24 cellular contexts compared by ENCODE assay signal in genomic region chr5:126536874-126537273, GRCh38. TPM values are rescaled to one million over a fixed set of nuclear protein-coding genes. Genes with fewer than 3 reads are reported as not detected.
DNase-seq lines count a peak whose midpoint lies in the region; ATAC-seq and TF ChIP-seq lines count a peak whose summit lies in the region.
"Had no signal": no experiment of that assay in that cellular context is flagged by ENCODE, and none has a peak within 500 bp of the region (broad histone marks: within the 10 kb centered on the region; RNA-seq: fewer than 3 reads in every experiment).

No MANE protein-coding gene starts in this region.

- no peak for TF ChIP-seq EP300 in SK-N-SH (IDR thresholded peaks at IDR 0.05; ENCODE audit: borderline replicate concordance in 1 of 2, low read depth in 1 of 2, low read length in 1 of 2)

- H3K9ac ChIP-seq in SK-N-SH: no peak overlapping the region

- peaks cover 12% of the 10 kb centered on the region for H3K36me3 Mint-ChIP-seq in nephron progenitor cell (ENCODE audit: low read depth)
- no peaks in the 10 kb centered on the region for H3K36me3 Mint-ChIP-seq in activated T-helper 1 cell treated with anti-CD3 and anti-CD28 coated beads, Interleukin-12 subunit alpha, Interleukin-12 subunit beta, Interleukin-2, Interleukin-4 antibody, amounts not matched to agents 30 ng/mL and 10 ng/mL and 1 ng/mL, durations not matched to agents 14 hours and 24 hours and 36 hours (ENCODE audit: low read depth)
- H3K36me3 Mint-ChIP-seq: activated naive CD8-positive, alpha-beta T cell; natural killer cell treated with Interleukin-12 subunit alpha and Interleukin-12 subunit beta and Interleukin-15 and Interleukin-18, amount 100 ng/mL, for 72 hours; stimulated activated memory B cell treated with anti-CD40 and anti-IgM and Interleukin-4, amounts not matched to agents 10 μg/mL and 1 μg/mL and 100 μg/mL, for 72 hours had no signal

- H3K79me2 ChIP-seq in SK-N-SH (ENCODE audit: insufficient read depth): no peaks in the 10 kb centered on the region

- POLR2A ChIA-PET in SK-N-SH (lab: Yijun Ruan, JAX): no interaction called here

- TF ChIP-seq RAD21 in SK-N-SH (IDR thresholded peaks at IDR 0.05; ENCODE audit: low read length): no peak

- TF ChIP-seq POLR2A in vagina (IDR thresholded peaks at IDR 0.05): no peak

- H3K36me3 ChIP-seq in SK-N-SH (replicated peaks in 1 of 2; ENCODE audit: control insufficient read depth in 1 of 2, insufficient read depth in 2 of 2, low read length in 1 of 2) (no peaks in the 10 kb centered on the region), upper lobe of right lung (no peaks in the 10 kb centered on the region), vagina (no peaks in the 10 kb centered on the region)
- H3K36me3 ChIP-seq: heart right ventricle, suprapubic skin had no signal

- no peak overlapping the region for H3K27ac ChIP-seq in SK-N-SH (ENCODE audit: low read depth in 2 of 2, low read length in 1 of 2)
- H3K27ac ChIP-seq in upper lobe of right lung: no peak overlapping the region
- H3K27ac ChIP-seq in vagina: no peak overlapping the region
- H3K27ac ChIP-seq: 22Rv1, coronary artery, heart right ventricle, suprapubic skin had no signal

- DNase-seq in SK-N-SH (no peak), choroid plexus epithelial cell (ENCODE audit: low read depth) (peak; percentile 50), nephron progenitor cell (no peak), upper lobe of right lung (no peak), vagina (ENCODE audit: extremely low spot score in 2 of 2) (no peak)
- DNase-seq in activated T-helper 1 cell treated with anti-CD3 and anti-CD28 coated beads, Interleukin-12 subunit alpha, Interleukin-12 subunit beta, Interleukin-2, Interleukin-4 antibody, amounts not matched to agents 30 ng/mL and 10 ng/mL and 1 ng/mL, durations not matched to agents 14 hours and 24 hours and 36 hours (ENCODE audit: low spot score): no peak
- DNase-seq: activated CD4-positive, alpha-beta T cell treated with anti-CD3 and anti-CD28 coated beads, Interleukin-2, amount 10 ng/mL, durations not matched to agents 24 days and 14 days; AML-193; DMS79 treated with DMSO at 0.1 percent for 48 hours; heart right ventricle; Kasumi-1; NCI-H1105; NCI-H2081; NCI-H345; SHP77 treated with DMSO at 0.1 percent for 48 hours had no signal

- H3K9me3 ChIP-seq in SK-N-SH (no peaks in the 10 kb centered on the region), upper lobe of right lung (no peaks in the 10 kb centered on the region), vagina (no peaks in the 10 kb centered on the region)
- H3K9me3 ChIP-seq: heart right ventricle, suprapubic skin had no signal

- H3K4me1 ChIP-seq in SK-N-SH (ENCODE audit: control insufficient read depth in 1 of 2, insufficient read depth in 2 of 2, low read depth in 1 of 2, low read length in 1 of 2): peaks cover 0 to 1% of the 10 kb centered on the region in 2 experiments; a peak in 1 of 4 replicates
- H3K4me1 ChIP-seq in upper lobe of right lung: peaks cover 4% of the 10 kb centered on the region
- H3K4me1 ChIP-seq in vagina: peaks cover 8% of the 10 kb centered on the region

- ATAC-seq in SK-N-SH treated with all-trans-retinoic acid at 6 μM for 48 hours (no peak), upper lobe of right lung (no peak), HG03460 (IDR thresholded peaks at IDR 0.05; ENCODE audit: unreplicated experiment) (no peak)
- ATAC-seq: natural killer cell treated with Interleukin-12 subunit alpha and Interleukin-12 subunit beta and Interleukin-15 and Interleukin-18, amount 100 ng/mL, for 72 hours; stimulated activated memory B cell treated with anti-CD40 and anti-IgM and Interleukin-4, amounts not matched to agents 10 μg/mL and 1 μg/mL and 100 μg/mL, for 72 hours had no signal

- no peaks in the 10 kb centered on the region for H3K9me2 ChIP-seq in SK-N-SH

- H3K27me3 ChIP-seq in SK-N-SH (ENCODE audit: insufficient read depth) (no peaks in the 10 kb centered on the region), upper lobe of right lung (no peaks in the 10 kb centered on the region), vagina (no peaks in the 10 kb centered on the region)
- H3K27me3 ChIP-seq: heart right ventricle, suprapubic skin had no signal

- H3K4me3 Mint-ChIP-seq in nephron progenitor cell: no peak overlapping the region
- H3K4me3 Mint-ChIP-seq in activated T-helper 1 cell treated with anti-CD3 and anti-CD28 coated beads, Interleukin-12 subunit alpha, Interleukin-12 subunit beta, Interleukin-2, Interleukin-4 antibody, amounts not matched to agents 30 ng/mL and 10 ng/mL and 1 ng/mL, durations not matched to agents 14 hours and 24 hours and 36 hours: no peak overlapping the region
- H3K4me3 Mint-ChIP-seq: activated CD4-positive, alpha-beta T cell treated with anti-CD3 and anti-CD28 coated beads, Interleukin-2, amount 10 ng/mL, durations not matched to agents 24 days and 14 days; activated naive CD8-positive, alpha-beta T cell; natural killer cell treated with Interleukin-12 subunit alpha and Interleukin-12 subunit beta and Interleukin-15 and Interleukin-18, amount 100 ng/mL, for 72 hours; stimulated activated memory B cell treated with anti-CD40 and anti-IgM and Interleukin-4, amounts not matched to agents 10 μg/mL and 1 μg/mL and 100 μg/mL, for 72 hours; T-helper 1 cell treated with Interleukin-12 subunit alpha and Interleukin-12 subunit beta and Interleukin-4 antibody, amounts not matched to agents 30 μg/mL and 1 μg/mL, for 36 hours had no signal

- 84% methylated on average over 3 of the region's 3 CpGs for WGBS in SK-N-SH (ENCODE audit: low lambda C conversion rate)

- peak overlapping the region; percentile 42; the same call in 1 of the 2 replicates for H2AFZ ChIP-seq in SK-N-SH (ENCODE audit: low read depth)

- H3K4me3 ChIP-seq in SK-N-SH (ENCODE audit: low read depth in 2 of 2, low read length in 1 of 2) (no peak overlapping the region), choroid plexus epithelial cell (ENCODE audit: low read depth, low read length) (no peak overlapping the region), upper lobe of right lung (no peak overlapping the region), vagina (no peak overlapping the region)
- H3K4me3 ChIP-seq: coronary artery, heart right ventricle, suprapubic skin had no signal

- TF ChIP-seq CTCF in SK-N-SH (IDR thresholded peaks at IDR 0.05) (peak; percentile 17; the same call in 1 of the 2 replicates), choroid plexus epithelial cell (conservative IDR thresholded peaks at IDR 0.05; ENCODE audit: low read depth, low read length) (peak; percentile 47), nephron progenitor cell (IDR thresholded peaks at IDR 0.05) (no peak), upper lobe of right lung (IDR thresholded peaks at IDR 0.05) (peak; percentile 22), vagina (IDR thresholded peaks at IDR 0.05) (no peak)

- H3K27ac Mint-ChIP-seq in nephron progenitor cell: peak overlapping the region; percentile 71
- no peak overlapping the region for H3K27ac Mint-ChIP-seq in activated T-helper 1 cell treated with anti-CD3 and anti-CD28 coated beads, Interleukin-12 subunit alpha, Interleukin-12 subunit beta, Interleukin-2, Interleukin-4 antibody, amounts not matched to agents 30 ng/mL and 10 ng/mL and 1 ng/mL, durations not matched to agents 14 hours and 24 hours and 36 hours
- H3K27ac Mint-ChIP-seq: activated CD4-positive, alpha-beta T cell treated with anti-CD3 and anti-CD28 coated beads, Interleukin-2, amount 10 ng/mL, durations not matched to agents 24 days and 14 days; activated naive CD8-positive, alpha-beta T cell; natural killer cell treated with Interleukin-12 subunit alpha and Interleukin-12 subunit beta and Interleukin-15 and Interleukin-18, amount 100 ng/mL, for 72 hours; stimulated activated memory B cell treated with anti-CD40 and anti-IgM and Interleukin-4, amounts not matched to agents 10 μg/mL and 1 μg/mL and 100 μg/mL, for 72 hours; T-helper 1 cell treated with Interleukin-12 subunit alpha and Interleukin-12 subunit beta and Interleukin-4 antibody, amounts not matched to agents 30 μg/mL and 1 μg/mL, for 36 hours had no signal

- H4K20me1 ChIP-seq in SK-N-SH (ENCODE audit: insufficient read depth): no peaks in the 10 kb centered on the region

- H3F3A ChIP-seq in SK-N-SH (replicated peaks; ENCODE audit: insufficient read depth): no peaks in the 10 kb centered on the region

- no peak overlapping the region for H3K4me2 ChIP-seq in SK-N-SH

- CTCF ChIA-PET in SK-N-SH (lab: Yijun Ruan, JAX): interaction anchor here (1.1 kb wide), 1 partner anchor 181 kb away, joined by 3 read pairs; no protein-coding TSS in a partner anchor

- H3K9me3 Mint-ChIP-seq in nephron progenitor cell: peaks cover 9% of the 10 kb centered on the region
- no peaks in the 10 kb centered on the region for H3K9me3 Mint-ChIP-seq in activated T-helper 1 cell treated with anti-CD3 and anti-CD28 coated beads, Interleukin-12 subunit alpha, Interleukin-12 subunit beta, Interleukin-2, Interleukin-4 antibody, amounts not matched to agents 30 ng/mL and 10 ng/mL and 1 ng/mL, durations not matched to agents 14 hours and 24 hours and 36 hours
- H3K9me3 Mint-ChIP-seq: activated CD4-positive, alpha-beta T cell treated with anti-CD3 and anti-CD28 coated beads, Interleukin-2, amount 10 ng/mL, durations not matched to agents 24 days and 14 days; natural killer cell treated with Interleukin-12 subunit alpha and Interleukin-12 subunit beta and Interleukin-15 and Interleukin-18, amount 100 ng/mL, for 72 hours; stimulated activated memory B cell treated with anti-CD40 and anti-IgM and Interleukin-4, amounts not matched to agents 10 μg/mL and 1 μg/mL and 100 μg/mL, for 72 hours; T-helper 1 cell treated with Interleukin-12 subunit alpha and Interleukin-12 subunit beta and Interleukin-4 antibody, amounts not matched to agents 30 μg/mL and 1 μg/mL, for 36 hours had no signal

- peaks cover 4% of the 10 kb centered on the region for H3K27me3 Mint-ChIP-seq in nephron progenitor cell (ENCODE audit: low read depth, poor library complexity)
- H3K27me3 Mint-ChIP-seq in activated T-helper 1 cell treated with anti-CD3 and anti-CD28 coated beads, Interleukin-12 subunit alpha, Interleukin-12 subunit beta, Interleukin-2, Interleukin-4 antibody, amounts not matched to agents 30 ng/mL and 10 ng/mL and 1 ng/mL, durations not matched to agents 14 hours and 24 hours and 36 hours (ENCODE audit: insufficient read depth): peaks cover 2% of the 10 kb centered on the region
- H3K27me3 Mint-ChIP-seq: activated naive CD8-positive, alpha-beta T cell; stimulated activated memory B cell treated with anti-CD40 and anti-IgM and Interleukin-4, amounts not matched to agents 10 μg/mL and 1 μg/mL and 100 μg/mL, for 72 hours had no signal

- intact Hi-C loops in upper lobe of right lung (cut with DNase I): no loop called here
- intact Hi-C loops in activated T-helper 1 cell treated with anti-CD3 and anti-CD28 coated beads, Interleukin-12 subunit alpha, Interleukin-12 subunit beta, Interleukin-2, Interleukin-4 antibody, amounts not matched to agents 30 ng/mL and 10 ng/mL and 1 ng/mL, durations not matched to agents 14 hours and 24 hours and 36 hours (cut with micrococcal nuclease): no loop called here
- intact Hi-C loops in vagina (cut with DNase I): loop anchor here (5.0 kb wide), 1 partner anchor 180 kb away; no protein-coding TSS in a partner anchor

- H3K4me1 Mint-ChIP-seq in nephron progenitor cell: peaks cover 35% of the 10 kb centered on the region
- H3K4me1 Mint-ChIP-seq in activated T-helper 1 cell treated with anti-CD3 and anti-CD28 coated beads, Interleukin-12 subunit alpha, Interleukin-12 subunit beta, Interleukin-2, Interleukin-4 antibody, amounts not matched to agents 30 ng/mL and 10 ng/mL and 1 ng/mL, durations not matched to agents 14 hours and 24 hours and 36 hours (ENCODE audit: low read depth): no peaks in the 10 kb centered on the region
- H3K4me1 Mint-ChIP-seq: activated CD4-positive, alpha-beta T cell treated with anti-CD3 and anti-CD28 coated beads, Interleukin-2, amount 10 ng/mL, durations not matched to agents 24 days and 14 days; stimulated activated memory B cell treated with anti-CD40 and anti-IgM and Interleukin-4, amounts not matched to agents 10 μg/mL and 1 μg/mL and 100 μg/mL, for 72 hours had no signal

RNA-seq across cellular contexts. Expression of gene ALDH7A1, which starts 58.1 kb away (rescaled TPM):
- 44.5 and 55.6 TPM in 2 replicates for polyA plus RNA-seq in SK-N-SH (2012; rRNA removed)
- 54.4 and 58.8 TPM in 2 replicates for polyA plus RNA-seq in SK-N-SH (2012; cell fraction: cytosol; rRNA removed)
- 14.5 and 34.8 TPM in 2 replicates for polyA plus RNA-seq in SK-N-SH (2012; cell fraction: nucleus; rRNA removed)
- total RNA-seq in upper lobe of right lung (26.1 TPM), vagina (63.6 TPM)
- total RNA-seq in activated T-helper 1 cell treated with anti-CD3 and anti-CD28 coated beads, Interleukin-12 subunit alpha, Interleukin-12 subunit beta, Interleukin-2, Interleukin-4 antibody, amounts not matched to agents 30 ng/mL and 10 ng/mL and 1 ng/mL, durations not matched to agents 14 hours and 24 hours and 36 hours: 0.70 and 0.76 TPM in 2 replicates

Comparison
In these comparisons a context has a peak if more than half of its experiments do, and no peak if none do; other contexts are left out.
1. CTCF ChIP-seq: peak in SK-N-SH (single experiment), choroid plexus epithelial cell (single experiment) and upper lobe of right lung (single experiment); none in nephron progenitor cell (single experiment) and vagina (0 of 3).
2. RNA of gene ALDH7A1, which starts 58.1 kb away (total RNA-seq): 63.6 TPM in vagina (single experiment) and 26.1 TPM in upper lobe of right lung (single experiment); 0.70 to 0.76 TPM in activated T-helper 1 cell treated with anti-CD3 and anti-CD28 coated beads, Interleukin-12 subunit alpha, Interleukin-12 subunit beta, Interleukin-2, Interleukin-4 antibody, amounts not matched to agents 30 ng/mL and 10 ng/mL and 1 ng/mL, durations not matched to agents 14 hours and 24 hours and 36 hours; every median in the first group is over 10 times any median in the second.